Comparison of ENCODE assay signal across 12 cellular contexts in genomic region chr7:47604496-47604890, GRCh38. TPM values are rescaled to one million over a fixed set of nuclear protein-coding genes. Genes with fewer than 3 reads are reported as not detected.
DNase-seq lines count a peak whose midpoint lies in the region; ATAC-seq and TF ChIP-seq lines count a peak whose summit lies in the region.
"Had no signal": no experiment of that assay in that cellular context is flagged by ENCODE, and none has a peak within 500 bp of the region (broad histone marks: within the 10 kb centered on the region; RNA-seq: fewer than 3 reads in every experiment).

No MANE protein-coding gene starts in this region.

- H3K4me1 ChIP-seq in GM23248 (ENCODE audit: insufficient read depth) (peaks cover 52% of the 10 kb centered on the region), breast epithelium (peaks cover 0 to 21% of the 10 kb centered on the region in 2 donors), liver (ENCODE audit: control insufficient read depth in 4 of 4, insufficient read depth in 4 of 4, low read length in 3 of 4) (peaks cover 9 to 69% (median 61%) of the 10 kb centered on the region in 4 donors), stomach smooth muscle (ENCODE audit: control insufficient read depth, insufficient read depth, low read length) (peaks cover 32% of the 10 kb centered on the region), Karpas-422 (ENCODE audit: low read length) (peaks cover 31% of the 10 kb centered on the region)

- TF ChIP-seq POLR2A in breast epithelium (IDR thresholded peaks at IDR 0.05), result no peak

- intact Hi-C loops in breast epithelium (cut with DNase I; ENCODE audit: low total_unique reads), result no loop called here

- H4K20me1 ChIP-seq in GM23248 (ENCODE audit: insufficient read depth) (no peaks in the 10 kb centered on the region), Karpas-422 (ENCODE audit: insufficient read depth, low read depth, low read length) (no peaks in the 10 kb centered on the region)

- H3K4me3 ChIP-seq in GM23248, result no peak overlapping the region
- no peak overlapping the region for H3K4me3 ChIP-seq in breast epithelium
- no peak overlapping the region for H3K4me3 ChIP-seq in liver (ENCODE audit: low read depth in 1 of 3, low read length in 3 of 3)
- H3K4me3 ChIP-seq in stomach smooth muscle (ENCODE audit: low read length in 2 of 2), result no peak overlapping the region
- H3K4me3 ChIP-seq in Karpas-422 (ENCODE audit: low read length), result no peak overlapping the region
- no peak overlapping the region for H3K4me3 ChIP-seq in MG63
- H3K4me3 ChIP-seq: dorsolateral prefrontal cortex had no signal

- in situ Hi-C loops in GM23248 (cut with MboI), result no loop called here

- peak overlapping the region; percentile 57 for H3K27ac ChIP-seq in GM23248
- H3K27ac ChIP-seq in breast epithelium, result peak overlapping the region; percentile 76 to 78
- H3K27ac ChIP-seq in liver (ENCODE audit: low read depth in 1 of 2, low read length in 2 of 2), result peak overlapping the region; percentile 77 to 79
- H3K27ac ChIP-seq in stomach smooth muscle (ENCODE audit: low read length), result peak overlapping the region; percentile 18
- no peak overlapping the region for H3K27ac ChIP-seq in Karpas-422 (ENCODE audit: low read length)
- H3K27ac ChIP-seq: dorsolateral prefrontal cortex had no signal

- peak; percentile 37 for DNase-seq in GM23248
- DNase-seq in breast epithelium (ENCODE audit: low spot score in 2 of 2), result no peak
- DNase-seq in Karpas-422, result no peak
- no peak for DNase-seq in MG63
- no peak for DNase-seq in activated CD4-positive, alpha-beta T cell treated with anti-CD3 and anti-CD28 coated beads, Interleukin-2, amount 50 U/mL, for 4 hours
- DNase-seq: activated CD4-positive, alpha-beta memory T cell treated with anti-CD3 and anti-CD28 coated beads for 36 hours; dorsolateral prefrontal cortex; NCI-H82; stimulated activated CD4-positive, alpha-beta T cell treated with anti-CD3 and anti-CD28 coated beads, Interleukin-2, amount 100 ng/mL, for 48 hours had no signal

- H3K27me3 ChIP-seq in GM23248 (replicated peaks; ENCODE audit: insufficient read depth), result no peaks in the 10 kb centered on the region
- H3K27me3 ChIP-seq in breast epithelium, result no peaks in the 10 kb centered on the region
- H3K27me3 ChIP-seq in liver (ENCODE audit: control insufficient read depth in 4 of 4, insufficient read depth in 4 of 4, low read length in 3 of 4), result no peaks in the 10 kb centered on the region
- no peaks in the 10 kb centered on the region for H3K27me3 ChIP-seq in stomach smooth muscle (ENCODE audit: control insufficient read depth in 1 of 2, insufficient read depth in 2 of 2, low read length in 2 of 2)
- no peaks in the 10 kb centered on the region for H3K27me3 ChIP-seq in Karpas-422 (ENCODE audit: low read length)
- no peaks in the 10 kb centered on the region for H3K27me3 ChIP-seq in MG63

- H3K9me3 ChIP-seq in GM23248 (ENCODE audit: low read depth), result no peaks in the 10 kb centered on the region
- H3K9me3 ChIP-seq in breast epithelium, result no peaks in the 10 kb centered on the region
- no peaks in the 10 kb centered on the region for H3K9me3 ChIP-seq in liver (ENCODE audit: control insufficient read depth in 4 of 4, low read length in 3 of 4)
- no peaks in the 10 kb centered on the region for H3K9me3 ChIP-seq in stomach smooth muscle (ENCODE audit: control insufficient read depth in 2 of 2, low read length in 2 of 2)
- H3K9me3 ChIP-seq in Karpas-422 (ENCODE audit: low read length), result no peaks in the 10 kb centered on the region
- no peaks in the 10 kb centered on the region for H3K9me3 ChIP-seq in MG63

- H3K9me2 ChIP-seq in GM23248 (ENCODE audit: insufficient read depth) (no peaks in the 10 kb centered on the region), Karpas-422 (replicated peaks; ENCODE audit: insufficient read depth, low read length) (no peaks in the 10 kb centered on the region)

- TF ChIP-seq CTCF in breast epithelium (IDR thresholded peaks at IDR 0.05) (no peak), liver (IDR thresholded peaks at IDR 0.05; ENCODE audit: low read depth, low read length, missing input control) (no peak)

- no peak for ATAC-seq in HG02623 (IDR thresholded peaks at IDR 0.05; ENCODE audit: unreplicated experiment)

- H2AFZ ChIP-seq in GM23248 (no peak overlapping the region), Karpas-422 (ENCODE audit: low read length) (no peak overlapping the region)

- H3K79me2 ChIP-seq in GM23248 (ENCODE audit: insufficient read depth) (no peaks in the 10 kb centered on the region), Karpas-422 (ENCODE audit: low read length) (no peaks in the 10 kb centered on the region)

- no peak for TF ChIP-seq RAD21 in liver (IDR thresholded peaks at IDR 0.05)

- H3K4me2 ChIP-seq in GM23248 (ENCODE audit: unreplicated experiment) (peak overlapping the region; percentile 42), Karpas-422 (ENCODE audit: low read depth, low read length, poor library complexity, severe bottlenecking) (no peak overlapping the region)

- H3K36me3 ChIP-seq in GM23248 (ENCODE audit: low read depth) (no peaks in the 10 kb centered on the region), breast epithelium (no peaks in the 10 kb centered on the region), liver (ENCODE audit: control insufficient read depth in 4 of 4, insufficient read depth in 3 of 4, low read depth in 1 of 4, low read length in 3 of 4) (no peaks in the 10 kb centered on the region), stomach smooth muscle (ENCODE audit: control insufficient read depth in 2 of 2, insufficient read depth in 2 of 2, low read length in 2 of 2) (no peaks in the 10 kb centered on the region), Karpas-422 (ENCODE audit: insufficient read depth, low read length) (no peaks in the 10 kb centered on the region), MG63 (no peaks in the 10 kb centered on the region)

- H3K9ac ChIP-seq in GM23248 (peak overlapping the region; percentile 15; the same call in 1 of the 2 replicates), liver (ENCODE audit: low read depth in 1 of 2, low read length in 2 of 2) (no peak overlapping the region), stomach smooth muscle (ENCODE audit: low read length in 2 of 2) (no peak overlapping the region), Karpas-422 (ENCODE audit: low read length) (no peak overlapping the region)

- H3F3A ChIP-seq in GM23248 (ENCODE audit: insufficient read depth), result peaks cover 47% of the 10 kb centered on the region

- 46 to 50% methylated on average over 3 of the region's 3 CpGs for WGBS in GM23248 (ENCODE audit: low coverage in 1 of 2, low lambda C conversion rate in 2 of 2, missing lambda C conversion rate in 2 of 2), 2 experiments
- 31% methylated on average over 3 of the region's 3 CpGs for WGBS in liver

TF ChIP-seq in liver, 16 proteins besides CTCF, POLR2A, EP300 and RAD21:
- no peak for TF ChIP-seq HNF4G (IDR thresholded peaks at IDR 0.05)
- no peak for TF ChIP-seq MAX (IDR thresholded peaks at IDR 0.05)
- TF ChIP-seq HNF4A (conservative IDR thresholded peaks at IDR 0.05), result no peak
- TF ChIP-seq ZBTB33 (IDR thresholded peaks at IDR 0.05), result no peak
- no peak for TF ChIP-seq YY1 (IDR thresholded peaks at IDR 0.05)
- no peak for TF ChIP-seq GABPA (IDR thresholded peaks at IDR 0.05 in 1 of 2, conservative IDR thresholded peaks at IDR 0.05 in 1 of 2)
- TF ChIP-seq FOXA1 (IDR thresholded peaks at IDR 0.05), result no peak
- no peak for TF ChIP-seq NR2F2 (IDR thresholded peaks at IDR 0.05)
- TF ChIP-seq SP1 (IDR thresholded peaks at IDR 0.05), result no peak
- no peak for TF ChIP-seq FOXA2 (IDR thresholded peaks at IDR 0.05)

RNA-seq across cellular contexts. Expression of gene TNS3, which starts 22.6 kb away (rescaled TPM):
- total RNA-seq in GM23248 (2014; rRNA removed; shearing (Covaris generic)), result 47.0 and 48.1 TPM in 2 replicates
- polyA plus RNA-seq in GM23248 (2016; fragmentation: Nextera tagmentation; extraction: Ambion mirVana), result 17.2 and 18.6 TPM in 2 replicates
- 10 to 100 TPM; 41.0 to 78.1 (median 56.2) TPM for total RNA-seq in breast epithelium
- total RNA-seq in liver, result 100 to 1,000 TPM in 1 of 2 donors, 10 to 100 TPM in 1; 27.8 to 100 TPM
- 10 to 100 TPM; 16.8 to 31.2 TPM for polyA plus RNA-seq in liver
- 56.6 and 60.5 TPM in 2 replicates for total RNA-seq in Karpas-422 (2014; rRNA removed; shearing (Covaris generic); ENCODE audit: low replicate concordance)
- total RNA-seq in MG63 (2014; rRNA removed; shearing (Covaris generic); ENCODE audit: low replicate concordance), result 27.6 and 43.1 TPM in 2 replicates
